ENCODE assay signal across 14 cellular contexts in genomic region chr9:83313771-83314170, GRCh38.
"Had no signal": no experiment of that assay in that cellular context is flagged by ENCODE, and none has a peak within 500 bp of the region (broad histone marks: within the 10 kb centered on the region; RNA-seq: fewer than 3 reads in every experiment).

No MANE protein-coding gene starts in this region.

- ATAC-seq: activated CD8-positive, alpha-beta memory T cell treated with anti-CD3 and anti-CD28 coated beads, Interleukin-2, amount 10 ng/mL, durations not matched to agents 7 days and 5 days; effector memory CD8-positive, alpha-beta T cell; left lobe of liver had no signal

- H3K27ac Mint-ChIP-seq: activated CD8-positive, alpha-beta memory T cell treated with anti-CD3 and anti-CD28 coated beads, Interleukin-2, amount 10 ng/mL, durations not matched to agents 7 days and 5 days; activated naive CD4-positive, alpha-beta T cell treated with anti-CD3 and anti-CD28 coated beads, Interleukin-2, amount 10 ng/mL, durations not matched to agents 7 days and 5 days; activated T-helper 2 cell treated with anti-CD3 and anti-CD28 coated beads, Interferon-gamma antibody, Interleukin-2, Interleukin-4, amounts not matched to agents 10 μg/mL and 5 μg/mL and 100 μg/mL, durations not matched to agents 14 hours and 24 hours and 36 hours; effector memory CD8-positive, alpha-beta T cell had no signal

- H3K27ac ChIP-seq: epithelial cell of prostate had no signal

- H3K9me3 Mint-ChIP-seq: activated naive CD4-positive, alpha-beta T cell treated with anti-CD3 and anti-CD28 coated beads, Interleukin-2, amount 10 ng/mL, durations not matched to agents 7 days and 5 days; activated T-helper 2 cell treated with anti-CD3 and anti-CD28 coated beads, Interferon-gamma antibody, Interleukin-2, Interleukin-4, amounts not matched to agents 10 μg/mL and 5 μg/mL and 100 μg/mL, durations not matched to agents 14 hours and 24 hours and 36 hours; effector memory CD8-positive, alpha-beta T cell had no signal

- H3K4me1 Mint-ChIP-seq: activated CD8-positive, alpha-beta memory T cell treated with anti-CD3 and anti-CD28 coated beads, Interleukin-2, amount 10 ng/mL, durations not matched to agents 7 days and 5 days; activated naive CD4-positive, alpha-beta T cell treated with anti-CD3 and anti-CD28 coated beads, Interleukin-2, amount 10 ng/mL, durations not matched to agents 7 days and 5 days had no signal

- H3K4me3 Mint-ChIP-seq: activated CD8-positive, alpha-beta memory T cell treated with anti-CD3 and anti-CD28 coated beads, Interleukin-2, amount 10 ng/mL, durations not matched to agents 7 days and 5 days; activated naive CD4-positive, alpha-beta T cell treated with anti-CD3 and anti-CD28 coated beads, Interleukin-2, amount 10 ng/mL, durations not matched to agents 7 days and 5 days; effector memory CD8-positive, alpha-beta T cell; neural crest cell had no signal

- H3K27me3 Mint-ChIP-seq: activated CD8-positive, alpha-beta memory T cell treated with anti-CD3 and anti-CD28 coated beads, Interleukin-2, amount 10 ng/mL, durations not matched to agents 7 days and 5 days; activated naive CD4-positive, alpha-beta T cell treated with anti-CD3 and anti-CD28 coated beads, Interleukin-2, amount 10 ng/mL, durations not matched to agents 7 days and 5 days; effector memory CD8-positive, alpha-beta T cell had no signal

- DNase-seq: activated CD4-positive, alpha-beta T cell treated with anti-CD3 and anti-CD28 coated beads for 1 hour; activated CD4-positive, alpha-beta T cell treated with anti-CD3 and anti-CD28 coated beads, Interleukin-2, amount 50 U/mL, for 4 hours; activated CD8-positive, alpha-beta memory T cell treated with anti-CD3 and anti-CD28 coated beads, Interleukin-2, amount 10 ng/mL, durations not matched to agents 7 days and 5 days; activated naive CD4-positive, alpha-beta T cell treated with anti-CD3 and anti-CD28 coated beads, Interleukin-2, amount 10 ng/mL, durations not matched to agents 7 days and 5 days; activated T-cell treated with anti-CD3 and anti-CD28 coated beads, Interleukin-2, amount 50 U/mL, for 1 hour; dermis blood vessel endothelial cell; effector memory CD8-positive, alpha-beta T cell; head of caudate nucleus; midbrain; stimulated activated CD4-positive, alpha-beta T cell treated with anti-CD3 and anti-CD28 coated beads, Interleukin-1b, Interleukin-23, amount 100 ng/mL, for 48 hours had no signal

- H3K36me3 Mint-ChIP-seq: activated CD8-positive, alpha-beta memory T cell treated with anti-CD3 and anti-CD28 coated beads, Interleukin-2, amount 10 ng/mL, durations not matched to agents 7 days and 5 days; activated naive CD4-positive, alpha-beta T cell treated with anti-CD3 and anti-CD28 coated beads, Interleukin-2, amount 10 ng/mL, durations not matched to agents 7 days and 5 days had no signal
